Comparison of ENCODE assay signal across 1 cellular context in genomic region chr22:39152511-39153219, GRCh38.
TF ChIP-seq lines count a peak whose summit lies in the region.

CBX7 (minus strand) TSS chr22:39152680; CDS start chr22:39152444, 236 bp downstream.

TF ChIP-seq in H1, 55 proteins besides CTCF, POLR2A, EP300 and RAD21 (continued from another document):
- TF ChIP-seq RNF2 (IDR thresholded peaks at IDR 0.05; ENCODE audit: borderline replicate concordance, low read depth, low read length, missing control alignments, poor library complexity, severe bottlenecking) (no peak), CREB1 (IDR thresholded peaks at IDR 0.05) (peak; percentile 33; the same call in 1 of the 2 replicates), KDM4A (IDR thresholded peaks at IDR 0.05; ENCODE audit: low read depth, low read length, severe bottlenecking) (peak; percentile 50), TEAD4 (IDR thresholded peaks at IDR 0.05; ENCODE audit: low read depth, low read length) (no peak), SUZ12 (IDR thresholded peaks at IDR 0.05; ENCODE audit: low read length) (no peak), TAF1 (IDR thresholded peaks at IDR 0.05; ENCODE audit: low read depth, low read length) (peak; percentile 29; the same call in 1 of the 2 replicates), E2F6 (IDR thresholded peaks at IDR 0.05) (peak; percentile 73), HDAC2 (IDR thresholded peaks at IDR 0.05; ENCODE audit: borderline replicate concordance in 1 of 2, low read depth in 2 of 2, low read length in 2 of 2) (peak; percentile 22 to 84; a peak in 1 of 4 replicates), SIRT6 (IDR thresholded peaks at IDR 0.05; ENCODE audit: low read length) (no peak), TBP (IDR thresholded peaks at IDR 0.05; ENCODE audit: low read depth, low read length) (no peak), HDAC6 (IDR thresholded peaks at IDR 0.05; ENCODE audit: low read depth, low read length) (no peak), YY1 (IDR thresholded peaks at IDR 0.05; ENCODE audit: low read depth, low read length) (peak; percentile 44; the same call in 1 of the 2 replicates), PHF8 (conservative IDR thresholded peaks at IDR 0.05; ENCODE audit: low read depth, low read length) (peak; percentile 54), SIN3A (conservative IDR thresholded peaks at IDR 0.05 in 1 of 2, IDR thresholded peaks at IDR 0.05 in 1 of 2; ENCODE audit: low read depth in 1 of 2, low read length in 2 of 2) (0 out of 4 replicates have a peak, but pooled peaks of 1 of the 2 experiments have one; percentile 16), USF2 (IDR thresholded peaks at IDR 0.05; ENCODE audit: low read length) (no peak), SRF (IDR thresholded peaks at IDR 0.05; ENCODE audit: low read depth, low read length) (no peak), POU5F1 (IDR thresholded peaks at IDR 0.05; ENCODE audit: low read depth, low read length) (no peak), TAF7 (optimal IDR thresholded peaks at IDR 0.05; ENCODE audit: borderline replicate concordance, low read depth, low read length) (no peak), ASH2L (IDR thresholded peaks at IDR 0.05; ENCODE audit: low read length) (peak; percentile 72), GTF2F1 (IDR thresholded peaks at IDR 0.05; ENCODE audit: borderline replicate concordance, low read depth, low read length) (no peak), POLR2AphosphoS5 (IDR thresholded peaks at IDR 0.05; ENCODE audit: low read depth, low read length) (no peak; the same call in 1 of the 2 replicates), KDM1A (IDR thresholded peaks at IDR 0.05; ENCODE audit: borderline replicate concordance, low read length) (0 out of 2 replicates have a peak, but pooled peaks have one; percentile 27), BRCA1 (IDR thresholded peaks at IDR 0.05; ENCODE audit: low read depth, low read length) (no peak), SIX5 (IDR thresholded peaks at IDR 0.05; ENCODE audit: low read depth, low read length) (no peak), NANOG (IDR thresholded peaks at IDR 0.05; ENCODE audit: insufficient read depth, low read depth, low read length, poor library complexity, severe bottlenecking) (no peak), SP1 (IDR thresholded peaks at IDR 0.05; ENCODE audit: low read depth, low read length) (no peak), MAFK (IDR thresholded peaks at IDR 0.05; ENCODE audit: low read depth, low read length) (no peak), BCL11A (IDR thresholded peaks at IDR 0.05; ENCODE audit: low read depth in 2 of 2, low read length in 2 of 2) (no peak), CBX8 (IDR thresholded peaks at IDR 0.05; ENCODE audit: borderline replicate concordance, low read depth, low read length) (no peak), RFX5 (IDR thresholded peaks at IDR 0.05; ENCODE audit: borderline replicate concordance, low read depth, low read length) (no peak), EZH2 (IDR thresholded peaks at IDR 0.05; ENCODE audit: low read depth, low read length, severe bottlenecking) (no peak), CHD1 (IDR thresholded peaks at IDR 0.05; ENCODE audit: low read depth, low read length) (no peak), RBBP5 (IDR thresholded peaks at IDR 0.05; ENCODE audit: borderline replicate concordance, low read depth, low read length) (peak; percentile 52; the same call in 1 of the 2 replicates), NRF1 (IDR thresholded peaks at IDR 0.05; ENCODE audit: low read depth, low read length) (peak; percentile 46), EGR1 (IDR thresholded peaks at IDR 0.05; ENCODE audit: borderline replicate concordance, low read depth, low read length) (peak; percentile 72; the same call in 1 of the 2 replicates), CTBP2 (IDR thresholded peaks at IDR 0.05; ENCODE audit: borderline replicate concordance, insufficient read depth, insufficient read length, low read length) (no peak), CBX5 (IDR thresholded peaks at IDR 0.05; ENCODE audit: low read depth, low read length) (no peak), MAX (IDR thresholded peaks at IDR 0.05) (peak; percentile 51; the same call in 1 of the 2 replicates)
